In the genomic region with DNA sequence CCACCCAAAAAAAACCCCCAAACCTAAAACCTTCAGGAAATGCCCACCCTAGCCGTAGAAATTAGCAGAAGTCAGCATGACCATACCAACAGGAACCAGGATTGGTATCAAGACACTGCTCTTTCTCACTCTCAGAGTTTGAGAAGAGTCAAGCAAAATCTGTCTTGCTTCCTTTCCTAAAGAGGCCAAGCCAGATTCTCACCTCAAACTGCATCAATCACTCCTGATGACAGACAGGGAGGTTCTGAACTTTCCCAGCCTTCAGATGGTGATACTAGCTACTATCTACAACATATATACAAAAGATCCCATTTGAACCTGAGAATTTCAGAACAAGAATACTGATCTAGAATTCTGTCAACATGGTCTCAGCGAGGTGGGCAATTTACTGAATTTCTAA, we compare ENCODE assay signal across 15 cellular contexts.
"Had no signal": no experiment of that assay in that cellular context is flagged by ENCODE, and none has a peak within 500 bp of the region (broad histone marks: within the 10 kb centered on the region; RNA-seq: fewer than 3 reads in every experiment).

No MANE protein-coding gene starts in this region.

- H3K4me3 Mint-ChIP-seq: activated T-helper 1 cell treated with anti-CD3 and anti-CD28 coated beads, Interleukin-12 subunit alpha, Interleukin-12 subunit beta, Interleukin-2, Interleukin-4 antibody, amounts not matched to agents 30 ng/mL and 10 ng/mL and 1 ng/mL, durations not matched to agents 14 hours and 24 hours and 36 hours; nephron progenitor cell had no signal

- H3K27ac ChIP-seq: brain microvascular endothelial cell had no signal

- H3K27me3 ChIP-seq: brain microvascular endothelial cell had no signal

- H3K27ac Mint-ChIP-seq: activated T-helper 1 cell treated with anti-CD3 and anti-CD28 coated beads, Interleukin-12 subunit alpha, Interleukin-12 subunit beta, Interleukin-2, Interleukin-4 antibody, amounts not matched to agents 30 ng/mL and 10 ng/mL and 1 ng/mL, durations not matched to agents 14 hours and 24 hours and 36 hours had no signal

- H3K9me3 Mint-ChIP-seq: activated T-helper 1 cell treated with anti-CD3 and anti-CD28 coated beads, Interleukin-12 subunit alpha, Interleukin-12 subunit beta, Interleukin-2, Interleukin-4 antibody, amounts not matched to agents 30 ng/mL and 10 ng/mL and 1 ng/mL, durations not matched to agents 14 hours and 24 hours and 36 hours; nephron progenitor cell had no signal

- DNase-seq: activated CD4-positive, alpha-beta T cell treated with anti-CD3 and anti-CD28 coated beads for 48 hours; activated CD4-positive, CD25-positive, alpha-beta regulatory T cell; activated CD8-positive, alpha-beta memory T cell treated with anti-CD3 and anti-CD28 coated beads, Interleukin-2, amount 50 U/mL, for 4 hours; aorta; brain microvascular endothelial cell; cortex of kidney; effector memory CD4-positive, alpha-beta T cell; nephron progenitor cell; occipital lobe; stimulated activated CD4-positive, alpha-beta T cell treated with anti-CD3 and anti-CD28 coated beads, Interleukin-12 subunit alpha, Interleukin-12 subunit beta, amount 100 ng/mL, for 4 hours; stimulated activated CD4-positive, alpha-beta T cell treated with anti-CD3 and anti-CD28 coated beads, Interleukin-1b, Interleukin-23, amount 100 ng/mL, for 48 hours; stimulated activated CD8-positive, alpha-beta memory T cell treated with anti-CD3 and anti-CD28 coated beads, Interleukin-4, amount 100 ng/mL, for 48 hours; stimulated activated naive CD4-positive, alpha-beta T cell; T1000 had no signal
